In the genomic region with DNA sequence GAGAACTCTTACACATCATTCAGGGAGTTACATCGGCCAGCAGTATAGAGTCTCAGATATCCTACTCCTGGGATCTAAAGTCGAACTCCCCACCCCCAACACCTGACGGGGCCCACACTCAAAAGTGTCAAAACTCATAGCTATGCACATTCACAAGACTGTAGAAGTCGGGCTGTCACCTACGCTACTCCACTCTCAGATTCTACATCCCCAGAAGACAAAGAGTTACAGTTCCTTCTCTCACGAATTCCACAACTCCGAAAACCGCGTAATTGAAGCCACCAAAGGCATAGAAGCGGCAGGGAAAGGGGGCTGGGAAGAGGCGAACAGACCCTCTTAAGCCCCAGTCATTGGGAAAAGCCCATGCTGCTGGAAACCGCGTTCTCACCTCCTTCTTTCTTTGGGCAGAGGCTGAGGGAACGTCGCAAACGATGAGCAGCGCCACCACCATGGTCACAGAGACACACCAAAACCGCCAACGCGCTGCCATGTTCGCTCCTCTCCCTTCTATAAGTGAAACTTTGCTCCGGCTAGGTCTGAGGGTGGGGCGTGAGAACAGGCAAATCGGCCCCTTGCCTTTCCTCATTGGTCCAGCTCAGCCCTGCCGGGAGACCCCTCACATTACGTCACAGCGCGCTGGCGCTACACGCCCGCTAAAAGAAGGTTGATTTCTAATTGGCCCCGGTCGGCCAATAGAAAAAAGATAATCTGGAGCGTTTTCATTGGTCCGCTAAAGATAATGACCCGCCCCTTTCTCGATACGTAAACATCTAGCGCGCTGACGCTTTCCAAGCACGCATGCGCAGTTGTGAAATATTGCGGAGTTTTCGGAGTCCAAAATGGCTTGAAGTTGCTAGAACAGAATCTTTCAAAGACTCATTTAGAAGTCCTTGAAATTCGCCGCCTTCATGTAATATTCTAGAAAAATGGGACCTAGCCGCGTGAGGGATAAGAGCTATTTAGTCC, we compare ENCODE assay signal across 1 cellular context.
A peak's percentile ranks its signal among the peaks of the same experiment; 100 is the strongest.
TF ChIP-seq lines count a peak whose summit lies in the region.

A gene (minus strand): TSS at position 515 of the 966 bp plus-strand sequence. CDS start 25 bp downstream, at position 490.

TF ChIP-seq in HepG2, 621 proteins besides CTCF, POLR2A, EP300 and RAD21 (continued from another document and continues in another):
- TF ChIP-seq, protein P1, sequence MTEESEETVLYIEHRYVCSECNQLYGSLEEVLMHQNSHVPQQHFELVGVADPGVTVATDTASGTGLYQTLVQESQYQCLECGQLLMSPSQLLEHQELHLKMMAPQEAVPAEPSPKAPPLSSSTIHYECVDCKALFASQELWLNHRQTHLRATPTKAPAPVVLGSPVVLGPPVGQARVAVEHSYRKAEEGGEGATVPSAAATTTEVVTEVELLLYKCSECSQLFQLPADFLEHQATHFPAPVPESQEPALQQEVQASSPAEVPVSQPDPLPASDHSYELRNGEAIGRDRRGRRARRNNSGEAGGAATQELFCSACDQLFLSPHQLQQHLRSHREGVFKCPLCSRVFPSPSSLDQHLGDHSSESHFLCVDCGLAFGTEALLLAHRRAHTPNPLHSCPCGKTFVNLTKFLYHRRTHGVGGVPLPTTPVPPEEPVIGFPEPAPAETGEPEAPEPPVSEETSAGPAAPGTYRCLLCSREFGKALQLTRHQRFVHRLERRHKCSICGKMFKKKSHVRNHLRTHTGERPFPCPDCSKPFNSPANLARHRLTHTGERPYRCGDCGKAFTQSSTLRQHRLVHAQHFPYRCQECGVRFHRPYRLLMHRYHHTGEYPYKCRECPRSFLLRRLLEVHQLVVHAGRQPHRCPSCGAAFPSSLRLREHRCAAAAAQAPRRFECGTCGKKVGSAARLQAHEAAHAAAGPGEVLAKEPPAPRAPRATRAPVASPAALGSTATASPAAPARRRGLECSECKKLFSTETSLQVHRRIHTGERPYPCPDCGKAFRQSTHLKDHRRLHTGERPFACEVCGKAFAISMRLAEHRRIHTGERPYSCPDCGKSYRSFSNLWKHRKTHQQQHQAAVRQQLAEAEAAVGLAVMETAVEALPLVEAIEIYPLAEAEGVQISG (CRISPR knock-in tag; IDR thresholded peaks at IDR 0.05), result 0 out of 2 replicates have a peak, but pooled peaks have one; percentile 26
- TF ChIP-seq SNAPC2 (CRISPR knock-in tag; IDR thresholded peaks at IDR 0.05) (no peak), SRSF4 (IDR thresholded peaks at IDR 0.05; ENCODE audit: low read depth, low read length, poor library complexity, severe bottlenecking) (no peak), ZNF790 (CRISPR knock-in tag; IDR thresholded peaks at IDR 0.05; ENCODE audit: borderline replicate concordance) (no peak), POLR2AphosphoS5 (IDR thresholded peaks at IDR 0.05; ENCODE audit: low read depth, low read length) (peak; percentile 81), PRPF4 (IDR thresholded peaks at IDR 0.05; ENCODE audit: low read depth, low read length, poor library complexity, severe bottlenecking) (no peak), SP1 (IDR thresholded peaks at IDR 0.05) (no peak), SP1 (CRISPR knock-in tag; IDR thresholded peaks at IDR 0.05) (no peak), ZSCAN21 (CRISPR knock-in tag; IDR thresholded peaks at IDR 0.05; ENCODE audit: borderline replicate concordance) (no peak), ZIK1 (CRISPR knock-in tag; IDR thresholded peaks at IDR 0.05; ENCODE audit: borderline replicate concordance, low read depth) (no peak), HHEX (CRISPR knock-in tag; IDR thresholded peaks at IDR 0.05) (no peak), ZNF83 (CRISPR knock-in tag; IDR thresholded peaks at IDR 0.05; ENCODE audit: borderline replicate concordance) (no peak), TBX2 (CRISPR knock-in tag; IDR thresholded peaks at IDR 0.05; ENCODE audit: borderline replicate concordance) (no peak), ZNF121 (CRISPR knock-in tag; IDR thresholded peaks at IDR 0.05) (no peak), KAT7 (CRISPR knock-in tag; IDR thresholded peaks at IDR 0.05; ENCODE audit: borderline replicate concordance) (no peak), ZMYM4 (CRISPR knock-in tag; IDR thresholded peaks at IDR 0.05) (peak; percentile 71), GATAD2A (CRISPR knock-in tag; IDR thresholded peaks at IDR 0.05) (no peak), CENPT (CRISPR knock-in tag; IDR thresholded peaks at IDR 0.05; ENCODE audit: low read depth) (no peak), ZNF567 (CRISPR knock-in tag; IDR thresholded peaks at IDR 0.05; ENCODE audit: borderline replicate concordance) (no peak), NR2F1 (CRISPR knock-in tag; IDR thresholded peaks at IDR 0.05) (no peak), ZZZ3 (CRISPR knock-in tag; IDR thresholded peaks at IDR 0.05; ENCODE audit: borderline replicate concordance) (no peak), ZNF230 (CRISPR knock-in tag; IDR thresholded peaks at IDR 0.05) (no peak), NR3C1 (CRISPR knock-in tag; IDR thresholded peaks at IDR 0.05) (no peak), KDM2A (CRISPR knock-in tag; IDR thresholded peaks at IDR 0.05; ENCODE audit: borderline replicate concordance, low read depth) (no peak), ZNF768 (CRISPR knock-in tag; IDR thresholded peaks at IDR 0.05) (no peak), RBM22 (optimal IDR thresholded peaks at IDR 0.05; ENCODE audit: low read length) (no peak), GLI4 (CRISPR knock-in tag; IDR thresholded peaks at IDR 0.05; ENCODE audit: borderline replicate concordance) (no peak), ZNF496 (CRISPR knock-in tag; IDR thresholded peaks at IDR 0.05; ENCODE audit: insufficient replicate concordance) (no peak), ATRX (CRISPR knock-in tag; IDR thresholded peaks at IDR 0.05; ENCODE audit: borderline replicate concordance) (no peak), CHD4 (IDR thresholded peaks at IDR 0.05; ENCODE audit: borderline replicate concordance, low read length) (no peak), ZNF572 (CRISPR knock-in tag; IDR thresholded peaks at IDR 0.05) (no peak)
- TF ChIP-seq, protein P2, sequence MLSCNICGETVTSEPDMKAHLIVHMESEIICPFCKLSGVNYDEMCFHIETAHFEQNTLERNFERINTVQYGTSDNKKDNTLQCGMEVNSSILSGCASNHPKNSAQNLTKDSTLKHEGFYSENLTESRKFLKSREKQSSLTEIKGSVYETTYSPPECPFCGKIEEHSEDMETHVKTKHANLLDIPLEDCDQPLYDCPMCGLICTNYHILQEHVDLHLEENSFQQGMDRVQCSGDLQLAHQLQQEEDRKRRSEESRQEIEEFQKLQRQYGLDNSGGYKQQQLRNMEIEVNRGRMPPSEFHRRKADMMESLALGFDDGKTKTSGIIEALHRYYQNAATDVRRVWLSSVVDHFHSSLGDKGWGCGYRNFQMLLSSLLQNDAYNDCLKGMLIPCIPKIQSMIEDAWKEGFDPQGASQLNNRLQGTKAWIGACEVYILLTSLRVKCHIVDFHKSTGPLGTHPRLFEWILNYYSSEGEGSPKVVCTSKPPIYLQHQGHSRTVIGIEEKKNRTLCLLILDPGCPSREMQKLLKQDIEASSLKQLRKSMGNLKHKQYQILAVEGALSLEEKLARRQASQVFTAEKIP (CRISPR knock-in tag; IDR thresholded peaks at IDR 0.05; ENCODE audit: borderline replicate concordance), result no peak
- TF ChIP-seq, protein P3, sequence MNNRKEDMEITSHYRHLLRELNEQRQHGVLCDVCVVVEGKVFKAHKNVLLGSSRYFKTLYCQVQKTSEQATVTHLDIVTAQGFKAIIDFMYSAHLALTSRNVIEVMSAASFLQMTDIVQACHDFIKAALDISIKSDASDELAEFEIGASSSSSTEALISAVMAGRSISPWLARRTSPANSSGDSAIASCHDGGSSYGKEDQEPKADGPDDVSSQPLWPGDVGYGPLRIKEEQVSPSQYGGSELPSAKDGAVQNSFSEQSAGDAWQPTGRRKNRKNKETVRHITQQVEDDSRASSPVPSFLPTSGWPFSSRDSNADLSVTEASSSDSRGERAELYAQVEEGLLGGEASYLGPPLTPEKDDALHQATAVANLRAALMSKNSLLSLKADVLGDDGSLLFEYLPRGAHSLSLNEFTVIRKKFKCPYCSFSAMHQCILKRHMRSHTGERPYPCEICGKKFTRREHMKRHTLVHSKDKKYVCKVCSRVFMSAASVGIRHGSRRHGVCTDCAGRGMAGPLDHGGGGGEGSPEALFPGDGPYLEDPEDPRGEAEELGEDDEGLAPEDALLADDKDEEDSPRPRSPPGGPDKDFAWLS (CRISPR knock-in tag; IDR thresholded peaks at IDR 0.05; ENCODE audit: borderline replicate concordance), result no peak
- TF ChIP-seq, protein P4, sequence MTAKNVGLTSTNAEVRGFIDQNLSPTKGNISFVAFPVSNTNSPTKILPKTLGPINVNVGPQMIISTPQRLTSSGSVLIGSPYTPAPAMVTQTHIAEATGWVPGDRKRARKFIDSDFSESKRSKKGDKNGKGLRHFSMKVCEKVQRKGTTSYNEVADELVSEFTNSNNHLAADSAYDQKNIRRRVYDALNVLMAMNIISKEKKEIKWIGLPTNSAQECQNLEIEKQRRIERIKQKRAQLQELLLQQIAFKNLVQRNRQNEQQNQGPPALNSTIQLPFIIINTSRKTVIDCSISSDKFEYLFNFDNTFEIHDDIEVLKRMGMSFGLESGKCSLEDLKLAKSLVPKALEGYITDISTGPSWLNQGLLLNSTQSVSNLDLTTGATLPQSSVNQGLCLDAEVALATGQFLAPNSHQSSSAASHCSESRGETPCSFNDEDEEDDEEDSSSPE (CRISPR knock-in tag; IDR thresholded peaks at IDR 0.05), result 0 out of 2 replicates have a peak, but pooled peaks have one; percentile 38
- TF ChIP-seq, protein P5, sequence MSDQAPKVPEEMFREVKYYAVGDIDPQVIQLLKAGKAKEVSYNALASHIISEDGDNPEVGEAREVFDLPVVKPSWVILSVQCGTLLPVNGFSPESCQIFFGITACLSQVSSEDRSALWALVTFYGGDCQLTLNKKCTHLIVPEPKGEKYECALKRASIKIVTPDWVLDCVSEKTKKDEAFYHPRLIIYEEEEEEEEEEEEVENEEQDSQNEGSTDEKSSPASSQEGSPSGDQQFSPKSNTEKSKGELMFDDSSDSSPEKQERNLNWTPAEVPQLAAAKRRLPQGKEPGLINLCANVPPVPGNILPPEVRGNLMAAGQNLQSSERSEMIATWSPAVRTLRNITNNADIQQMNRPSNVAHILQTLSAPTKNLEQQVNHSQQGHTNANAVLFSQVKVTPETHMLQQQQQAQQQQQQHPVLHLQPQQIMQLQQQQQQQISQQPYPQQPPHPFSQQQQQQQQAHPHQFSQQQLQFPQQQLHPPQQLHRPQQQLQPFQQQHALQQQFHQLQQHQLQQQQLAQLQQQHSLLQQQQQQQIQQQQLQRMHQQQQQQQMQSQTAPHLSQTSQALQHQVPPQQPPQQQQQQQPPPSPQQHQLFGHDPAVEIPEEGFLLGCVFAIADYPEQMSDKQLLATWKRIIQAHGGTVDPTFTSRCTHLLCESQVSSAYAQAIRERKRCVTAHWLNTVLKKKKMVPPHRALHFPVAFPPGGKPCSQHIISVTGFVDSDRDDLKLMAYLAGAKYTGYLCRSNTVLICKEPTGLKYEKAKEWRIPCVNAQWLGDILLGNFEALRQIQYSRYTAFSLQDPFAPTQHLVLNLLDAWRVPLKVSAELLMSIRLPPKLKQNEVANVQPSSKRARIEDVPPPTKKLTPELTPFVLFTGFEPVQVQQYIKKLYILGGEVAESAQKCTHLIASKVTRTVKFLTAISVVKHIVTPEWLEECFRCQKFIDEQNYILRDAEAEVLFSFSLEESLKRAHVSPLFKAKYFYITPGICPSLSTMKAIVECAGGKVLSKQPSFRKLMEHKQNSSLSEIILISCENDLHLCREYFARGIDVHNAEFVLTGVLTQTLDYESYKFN (CRISPR knock-in tag; conservative IDR thresholded peaks at IDR 0.05), result no peak
- TF ChIP-seq, protein P6, sequence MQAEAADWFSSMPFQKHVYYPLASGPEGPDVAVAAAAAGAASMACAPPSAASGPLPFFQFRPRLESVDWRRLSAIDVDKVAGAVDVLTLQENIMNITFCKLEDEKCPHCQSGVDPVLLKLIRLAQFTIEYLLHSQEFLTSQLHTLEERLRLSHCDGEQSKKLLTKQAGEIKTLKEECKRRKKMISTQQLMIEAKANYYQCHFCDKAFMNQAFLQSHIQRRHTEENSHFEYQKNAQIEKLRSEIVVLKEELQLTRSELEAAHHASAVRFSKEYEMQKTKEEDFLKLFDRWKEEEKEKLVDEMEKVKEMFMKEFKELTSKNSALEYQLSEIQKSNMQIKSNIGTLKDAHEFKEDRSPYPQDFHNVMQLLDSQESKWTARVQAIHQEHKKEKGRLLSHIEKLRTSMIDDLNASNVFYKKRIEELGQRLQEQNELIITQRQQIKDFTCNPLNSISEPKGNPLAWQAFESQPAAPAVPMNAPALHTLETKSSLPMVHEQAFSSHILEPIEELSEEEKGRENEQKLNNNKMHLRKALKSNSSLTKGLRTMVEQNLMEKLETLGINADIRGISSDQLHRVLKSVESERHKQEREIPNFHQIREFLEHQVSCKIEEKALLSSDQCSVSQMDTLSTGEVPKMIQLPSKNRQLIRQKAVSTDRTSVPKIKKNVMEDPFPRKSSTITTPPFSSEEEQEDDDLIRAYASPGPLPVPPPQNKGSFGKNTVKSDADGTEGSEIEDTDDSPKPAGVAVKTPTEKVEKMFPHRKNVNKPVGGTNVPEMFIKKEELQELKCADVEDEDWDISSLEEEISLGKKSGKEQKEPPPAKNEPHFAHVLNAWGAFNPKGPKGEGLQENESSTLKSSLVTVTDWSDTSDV (CRISPR knock-in tag; IDR thresholded peaks at IDR 0.05), result no peak
- TF ChIP-seq, protein P7, sequence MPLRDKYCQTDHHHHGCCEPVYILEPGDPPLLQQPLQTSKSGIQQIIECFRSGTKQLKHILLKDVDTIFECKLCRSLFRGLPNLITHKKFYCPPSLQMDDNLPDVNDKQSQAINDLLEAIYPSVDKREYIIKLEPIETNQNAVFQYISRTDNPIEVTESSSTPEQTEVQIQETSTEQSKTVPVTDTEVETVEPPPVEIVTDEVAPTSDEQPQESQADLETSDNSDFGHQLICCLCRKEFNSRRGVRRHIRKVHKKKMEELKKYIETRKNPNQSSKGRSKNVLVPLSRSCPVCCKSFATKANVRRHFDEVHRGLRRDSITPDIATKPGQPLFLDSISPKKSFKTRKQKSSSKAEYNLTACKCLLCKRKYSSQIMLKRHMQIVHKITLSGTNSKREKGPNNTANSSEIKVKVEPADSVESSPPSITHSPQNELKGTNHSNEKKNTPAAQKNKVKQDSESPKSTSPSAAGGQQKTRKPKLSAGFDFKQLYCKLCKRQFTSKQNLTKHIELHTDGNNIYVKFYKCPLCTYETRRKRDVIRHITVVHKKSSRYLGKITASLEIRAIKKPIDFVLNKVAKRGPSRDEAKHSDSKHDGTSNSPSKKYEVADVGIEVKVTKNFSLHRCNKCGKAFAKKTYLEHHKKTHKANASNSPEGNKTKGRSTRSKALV (CRISPR knock-in tag; IDR thresholded peaks at IDR 0.05), result no peak
- TF ChIP-seq, protein P8, sequence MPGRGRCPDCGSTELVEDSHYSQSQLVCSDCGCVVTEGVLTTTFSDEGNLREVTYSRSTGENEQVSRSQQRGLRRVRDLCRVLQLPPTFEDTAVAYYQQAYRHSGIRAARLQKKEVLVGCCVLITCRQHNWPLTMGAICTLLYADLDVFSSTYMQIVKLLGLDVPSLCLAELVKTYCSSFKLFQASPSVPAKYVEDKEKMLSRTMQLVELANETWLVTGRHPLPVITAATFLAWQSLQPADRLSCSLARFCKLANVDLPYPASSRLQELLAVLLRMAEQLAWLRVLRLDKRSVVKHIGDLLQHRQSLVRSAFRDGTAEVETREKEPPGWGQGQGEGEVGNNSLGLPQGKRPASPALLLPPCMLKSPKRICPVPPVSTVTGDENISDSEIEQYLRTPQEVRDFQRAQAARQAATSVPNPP (CRISPR knock-in tag; IDR thresholded peaks at IDR 0.05), result no peak
